In the genomic region with DNA sequence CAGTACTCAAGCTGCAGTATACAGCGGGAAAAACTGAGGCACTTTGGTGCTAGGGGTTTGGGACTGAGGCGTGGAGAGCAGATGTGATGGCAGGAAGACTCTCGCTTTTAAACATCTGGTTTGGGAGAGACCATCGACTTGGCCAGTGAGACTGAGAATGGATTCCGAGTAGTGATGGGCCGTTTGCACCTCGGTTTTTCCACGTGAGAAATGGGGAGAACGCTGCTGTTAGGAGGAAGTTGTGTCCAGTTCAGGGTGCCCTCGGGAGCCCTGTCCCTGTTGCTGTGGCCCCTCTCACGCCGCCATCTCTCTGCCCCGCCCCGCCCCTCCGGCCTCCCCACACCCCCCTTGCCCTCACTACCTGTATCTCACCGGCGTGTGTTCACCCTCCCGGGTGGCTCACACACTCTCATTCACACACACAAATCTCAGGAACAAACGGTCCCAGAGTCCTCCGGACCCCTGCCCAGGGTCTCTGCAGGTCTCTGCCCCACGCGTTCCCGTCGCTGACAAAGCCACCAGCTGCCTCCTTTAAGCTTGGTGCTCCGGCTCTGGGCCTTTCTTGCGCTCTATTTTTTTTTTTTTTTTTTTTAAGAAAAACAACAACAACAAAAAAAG, we compare ENCODE assay signal across 8 cellular contexts. TPM values are rescaled to one million over a fixed set of nuclear protein-coding genes. Genes with fewer than 3 reads are reported as not detected.
DNase-seq lines count a peak whose midpoint lies in the region; ATAC-seq and TF ChIP-seq lines count a peak whose summit lies in the region.

No MANE protein-coding gene starts in this region.

- DNase-seq in activated naive CD4-positive, alpha-beta T cell treated with anti-CD3 and anti-CD28 coated beads for 36 hours = no peak
- no peak for DNase-seq in activated naive CD4-positive, alpha-beta T cell (lab: John Stamatoyannopoulos, UW)
- DNase-seq in right lobe of liver (no peak), transverse colon (no peak), MV-4-11 (lab: John Stamatoyannopoulos, UW) (no peak), NCI-H524 (lab: John Stamatoyannopoulos, UW) (no peak)

- H3K27ac Mint-ChIP-seq in activated naive CD4-positive, alpha-beta T cell treated with anti-CD3 and anti-CD28 coated beads for 36 hours = no peak overlapping the region

- CTCF ChIA-PET in activated naive CD4-positive, alpha-beta T cell treated with anti-CD3 and anti-CD28 coated beads for 36 hours (lab: Charles Lee) = interaction anchor here (0.7 to 1.5 kb wide), 4 partner anchors 16 to 120 kb away, joined by 3 to 6 read pairs (median 4); no protein-coding TSS in a partner anchor

- in situ Hi-C loops in transverse colon (cut with MboI; ENCODE audit: low pct_ligation_motif_present in 1 of 4, low pct_unique_long_range_greater_than_20kb in 1 of 4, low sequenced_read_pairs in 3 of 4) = no loop called here

- no peak for TF ChIP-seq EP300 in transverse colon (IDR thresholded peaks at IDR 0.05; ENCODE audit: low read depth)

- 70% methylated on average over 16 of the region's 26 CpGs for WGBS in right lobe of liver (ENCODE audit: insufficient coverage, low coverage, low lambda C conversion rate, missing lambda C conversion rate)
- 65% methylated on average over 26 of the region's 26 CpGs; no CpG with 5 or more reads in 1 of the 2 donors for WGBS in transverse colon (ENCODE audit: low coverage in 1 of 2), 2 donors

- H3K4me3 ChIP-seq in right lobe of liver (peak overlapping the region; percentile 62 to 69 (median 68)), transverse colon (peak overlapping the region in 3 of 4 donors; percentile 64 to 74 (median 71))

- H3K9me3 Mint-ChIP-seq in activated naive CD4-positive, alpha-beta T cell treated with anti-CD3 and anti-CD28 coated beads for 36 hours = no peaks in the 10 kb centered on the region

- H3K27ac ChIP-seq in angular gyrus (ENCODE audit: low read depth, low read length) = peak overlapping the region; percentile 91
- peak overlapping the region; percentile 37 to 47 (median 42) for H3K27ac ChIP-seq in right lobe of liver
- H3K27ac ChIP-seq in transverse colon = peak overlapping the region; percentile 94 to 98 (median 96)

- peaks cover 0 to 7% (median 0%) of the 10 kb centered on the region in 4 donors for H3K4me1 ChIP-seq in right lobe of liver
- peaks cover 3 to 41% (median 29%) of the 10 kb centered on the region in 4 donors for H3K4me1 ChIP-seq in transverse colon

- no peaks in the 10 kb centered on the region for H3K27me3 ChIP-seq in right lobe of liver
- no peaks in the 10 kb centered on the region for H3K27me3 ChIP-seq in transverse colon

- H3K9me3 ChIP-seq in right lobe of liver = no peaks in the 10 kb centered on the region
- no peaks in the 10 kb centered on the region for H3K9me3 ChIP-seq in transverse colon

- no peak for TF ChIP-seq POLR2A in right lobe of liver (IDR thresholded peaks at IDR 0.05)
- TF ChIP-seq POLR2A in transverse colon (IDR thresholded peaks at IDR 0.05) = no peak

- H3K4me3 Mint-ChIP-seq in activated naive CD4-positive, alpha-beta T cell treated with anti-CD3 and anti-CD28 coated beads for 36 hours = peak overlapping the region; percentile 78

- ATAC-seq in right lobe of liver (no peak), GM18873 (IDR thresholded peaks at IDR 0.05; ENCODE audit: low FRiP score, unreplicated experiment) (no peak)

- intact Hi-C loops in activated naive CD4-positive, alpha-beta T cell treated with anti-CD3 and anti-CD28 coated beads for 36 hours (cut with micrococcal nuclease) = loop anchor here (1.0 kb wide), 1 partner anchor 38 kb away; a partner anchor contains a TSS
- intact Hi-C loops in right lobe of liver (cut with DNase I) = no loop called here
- intact Hi-C loops in transverse colon (cut with DNase I; ENCODE audit: low total_unique reads) = loop anchor here (10.0 kb wide), 1 partner anchor 53 kb away; no protein-coding TSS in a partner anchor

- H3K36me3 ChIP-seq in right lobe of liver (no peaks in the 10 kb centered on the region), transverse colon (no peaks in the 10 kb centered on the region)

- H3K36me3 Mint-ChIP-seq in activated naive CD4-positive, alpha-beta T cell treated with anti-CD3 and anti-CD28 coated beads for 36 hours (ENCODE audit: low read depth) = no peaks in the 10 kb centered on the region

- H3K27me3 Mint-ChIP-seq in activated naive CD4-positive, alpha-beta T cell treated with anti-CD3 and anti-CD28 coated beads for 36 hours (ENCODE audit: low read depth) = no peaks in the 10 kb centered on the region

- TF ChIP-seq CTCF in right lobe of liver (IDR thresholded peaks at IDR 0.05) = no peak
- no peak for TF ChIP-seq CTCF in transverse colon (IDR thresholded peaks at IDR 0.05)

- peaks cover 17% of the 10 kb centered on the region for H3K4me1 Mint-ChIP-seq in activated naive CD4-positive, alpha-beta T cell treated with anti-CD3 and anti-CD28 coated beads for 36 hours (ENCODE audit: low read depth)

RNA-seq across cellular contexts. Expression of a gene that starts 2.7 kb away (rescaled TPM):
- 1 to 10 TPM; 6.0 to 6.4 TPM for total RNA-seq in activated naive CD4-positive, alpha-beta T cell treated with anti-CD3 and anti-CD28 coated beads for 36 hours
- total RNA-seq in right lobe of liver (1 to 10 TPM; 3.6 to 6.4 (median 4.6) TPM), transverse colon (1 to 10 TPM; 2.0 to 5.0 (median 3.5) TPM)

RNA-seq across cellular contexts. Expression of a gene that starts 18.9 kb away (rescaled TPM):
- 1 to 10 TPM; 3.9 to 4.2 TPM for total RNA-seq in activated naive CD4-positive, alpha-beta T cell treated with anti-CD3 and anti-CD28 coated beads for 36 hours
- total RNA-seq in right lobe of liver (1 to 10 TPM; 1.3 to 4.1 (median 1.9) TPM), transverse colon (10 to 100 TPM in 3 of 4 donors, 1 to 10 TPM in 1; 7.1 to 18.0 (median 12.8) TPM)

RNA-seq across cellular contexts. Expression of a gene that starts 30.7 kb away (rescaled TPM):
- 10 to 100 TPM; 13.6 to 15.6 TPM for total RNA-seq in activated naive CD4-positive, alpha-beta T cell treated with anti-CD3 and anti-CD28 coated beads for 36 hours
- total RNA-seq in right lobe of liver (1 to 10 TPM; 4.2 to 7.5 (median 5.9) TPM), transverse colon (10 to 100 TPM in 2 of 4 donors, 1 to 10 TPM in 2; 6.6 to 16.0 (median 10.1) TPM)

RNA-seq across cellular contexts. Expression of a gene that starts 37.5 kb away (rescaled TPM):
- total RNA-seq in activated naive CD4-positive, alpha-beta T cell treated with anti-CD3 and anti-CD28 coated beads for 36 hours = 1 to 10 TPM; 5.1 to 6.8 TPM
- total RNA-seq in right lobe of liver (1 to 10 TPM in 4 of 6 experiments, under 1 TPM in 2; 0.62 to 2.5 (median 1.8) TPM), transverse colon (10 to 100 TPM in 1 of 4 donors, 1 to 10 TPM in 3; 3.0 to 97.3 (median 3.7) TPM)

RNA-seq across cellular contexts. Expression of a gene that starts 52.5 kb away (rescaled TPM):
- 10 to 100 TPM; 47.4 to 49.2 TPM for total RNA-seq in activated naive CD4-positive, alpha-beta T cell treated with anti-CD3 and anti-CD28 coated beads for 36 hours
- total RNA-seq in right lobe of liver = 100 to 1,000 TPM in 2 of 6 experiments, 10 to 100 TPM in 4; 15.1 to 139 (median 34.1) TPM
- total RNA-seq in transverse colon = 10 to 100 TPM in 2 of 4 donors, 1 to 10 TPM in 2; 3.8 to 11.3 (median 7.9) TPM

Comparison
In these comparisons a context has a peak if more than half of its experiments do, and no peak if none do; other contexts are left out.
1. H3K27ac ChIP-seq: peak in every context shown above with its lines; median percentile 96 in transverse colon; 91 in angular gyrus; 42 in right lobe of liver.
2. intact Hi-C loops: an anchor here in activated naive CD4-positive, alpha-beta T cell treated with anti-CD3 and anti-CD28 coated beads for 36 hours (1.0 kb wide) and transverse colon (10.0 kb wide); none called in right lobe of liver.